Comparison of ENCODE assay signal across 21 cellular contexts in genomic region chr2:36820942-36821605, GRCh38.
A peak's percentile ranks its signal among the peaks of the same experiment; 100 is the strongest.
DNase-seq lines count a peak whose midpoint lies in the region; TF ChIP-seq lines count a peak whose summit lies in the region.
"Had no signal": no experiment of that assay in that cellular context is flagged by ENCODE, and none has a peak within 500 bp of the region (broad histone marks: within the 10 kb centered on the region; RNA-seq: fewer than 3 reads in every experiment).

No MANE protein-coding gene starts in this region.

- TF ChIP-seq EP300 in suprapubic skin (IDR thresholded peaks at IDR 0.05) (no peak), ovary (IDR thresholded peaks at IDR 0.05) (no peak)

- WGBS in suprapubic skin: 64% methylated on average over 7 of the region's 7 CpGs
- 73 to 77% (median 76%) methylated on average over 7 of the region's 7 CpGs for WGBS in ovary, 3 donors

- no peaks in the 10 kb centered on the region for H3K36me3 ChIP-seq in suprapubic skin
- no peaks in the 10 kb centered on the region for H3K36me3 ChIP-seq in ovary
- H3K36me3 ChIP-seq: BLaER1 treated with 17β-estradiol and CSF1 and Interleukin-3, amounts not matched to agents 10 nM and 100 nM had no signal

- DNase-seq in NCI-H748 (lab: John Stamatoyannopoulos, UW; ENCODE audit: unreplicated experiment): peak; percentile 35
- DNase-seq in NCI-H748 treated with DMSO at 0.1 percent for 48 hours (lab: John Stamatoyannopoulos, UW): no peak
- DNase-seq in NCI-H524 (lab: John Stamatoyannopoulos, UW): peak; percentile 81 to 94
- peak; percentile 32 for DNase-seq in islet precursor cell
- no peak for DNase-seq in suprapubic skin (ENCODE audit: low spot score in 2 of 2)
- DNase-seq in ovary: no peak
- no peak for DNase-seq in activated CD4-positive, alpha-beta T cell treated with anti-CD3 and anti-CD28 coated beads, Interleukin-2, amount 50 U/mL, for 1 hour
- DNase-seq in COLO829 (ENCODE audit: low spot score): no peak
- DNase-seq: activated CD8-positive, alpha-beta memory T cell treated with anti-CD3 and anti-CD28 coated beads, Interleukin-2, amount 10 ng/mL, durations not matched to agents 7 days and 5 days; activated effector memory CD4-positive, alpha-beta T cell treated with anti-CD3 and anti-CD28 coated beads, Interleukin-2, amount 50 U/mL, for 16 hours; aorta; H9; immature natural killer cell; nucleus accumbens; RPMI8226; SW 1271; trophoblast cell had no signal

- H3K4me3 ChIP-seq in suprapubic skin (no peak overlapping the region), ovary (no peak overlapping the region)
- H3K4me3 ChIP-seq: BLaER1 treated with 17β-estradiol and CSF1 and Interleukin-3, amounts not matched to agents 10 nM and 100 nM; coronary artery; skin epidermis had no signal

- H3K27ac ChIP-seq in suprapubic skin: peak overlapping the region; percentile 58
- H3K27ac ChIP-seq in ovary: no peak overlapping the region
- H3K27ac ChIP-seq: BLaER1 treated with 17β-estradiol and CSF1 and Interleukin-3, amounts not matched to agents 10 nM and 100 nM; coronary artery; epithelial cell of prostate had no signal

- intact Hi-C loops in ovary (cut with DNase I): no loop called here

- H3K4me1 ChIP-seq in suprapubic skin (no peaks in the 10 kb centered on the region), ovary (ENCODE audit: insufficient read depth) (no peaks in the 10 kb centered on the region)

- H3K9me3 ChIP-seq in suprapubic skin (no peaks in the 10 kb centered on the region), ovary (no peaks in the 10 kb centered on the region)
- H3K9me3 ChIP-seq: BLaER1 treated with 17β-estradiol and CSF1 and Interleukin-3, amounts not matched to agents 10 nM and 100 nM had no signal

- H3K27me3 ChIP-seq in suprapubic skin (no peaks in the 10 kb centered on the region), ovary (no peaks in the 10 kb centered on the region)
- H3K27me3 ChIP-seq: BLaER1 treated with 17β-estradiol and CSF1 and Interleukin-3, amounts not matched to agents 10 nM and 100 nM had no signal

- no peak for TF ChIP-seq POLR2A in suprapubic skin (IDR thresholded peaks at IDR 0.05)
- TF ChIP-seq POLR2A in ovary (IDR thresholded peaks at IDR 0.05): no peak

- TF ChIP-seq CTCF in suprapubic skin (IDR thresholded peaks at IDR 0.05) (no peak), ovary (IDR thresholded peaks at IDR 0.05) (no peak)

Comparison
In these comparisons a context has a peak if more than half of its experiments do, and no peak if none do; other contexts are left out.
1. DNase-seq: peak in NCI-H748 (single experiment), NCI-H524 (2 of 2) and islet precursor cell (single experiment); none in NCI-H748 treated with DMSO at 0.1 percent for 48 hours (single experiment), suprapubic skin (0 of 2), ovary (0 of 5), activated CD4-positive, alpha-beta T cell treated with anti-CD3 and anti-CD28 coated beads, Interleukin-2, amount 50 U/mL, for 1 hour (single experiment) and COLO829 (single experiment).